Comparison of ENCODE assay signal across 8 cellular contexts in genomic region chr1:169486281-169486904, GRCh38. TPM values are rescaled to one million over a fixed set of nuclear protein-coding genes. Genes with fewer than 3 reads are reported as not detected.
DNase-seq lines count a peak whose midpoint lies in the region; ATAC-seq and TF ChIP-seq lines count a peak whose summit lies in the region.

No MANE protein-coding gene starts in this region.

- peak overlapping the region; percentile 94 for H3K4me3 Mint-ChIP-seq in activated naive CD8-positive, alpha-beta T cell treated with anti-CD3 and anti-CD28 coated beads, Interleukin-2, amount 50 U/mL, for 24 hours

- DNase-seq in HAP-1 (ENCODE audit: low spot score in 2 of 2) (peak in 1 of 2 experiments; percentile 15), spleen (no peak), occipital lobe (lab: John Stamatoyannopoulos, UW) (no peak), dermis blood vessel endothelial cell (no peak), UCSD-AML1 (lab: John Stamatoyannopoulos, UW; ENCODE audit: unreplicated experiment) (no peak)
- no peak for DNase-seq in activated naive CD8-positive, alpha-beta T cell treated with anti-CD3 and anti-CD28 coated beads, Interleukin-2, amount 50 U/mL, for 24 hours

- no peaks in the 10 kb centered on the region for H3K9me3 Mint-ChIP-seq in activated naive CD8-positive, alpha-beta T cell treated with anti-CD3 and anti-CD28 coated beads, Interleukin-2, amount 50 U/mL, for 24 hours

- intact Hi-C loops in spleen (cut with DNase I; ENCODE audit: low total_unique reads) = no loop called here

- H3K36me3 ChIP-seq in BLaER1 (no peaks in the 10 kb centered on the region), HAP-1 (replicated peaks) (no peaks in the 10 kb centered on the region), spleen (no peaks in the 10 kb centered on the region)

- peak overlapping the region; percentile 93 for H3K4me2 ChIP-seq in BLaER1

- H3K4me1 ChIP-seq in BLaER1 (peaks cover 30% of the 10 kb centered on the region), HAP-1 (peaks cover 27% of the 10 kb centered on the region), spleen (peaks cover 13 to 40% (median 25%) of the 10 kb centered on the region in 6 donors)

- TF ChIP-seq POLR2A in spleen (IDR thresholded peaks at IDR 0.05) = no peak

- H3K27me3 Mint-ChIP-seq in activated naive CD8-positive, alpha-beta T cell treated with anti-CD3 and anti-CD28 coated beads, Interleukin-2, amount 50 U/mL, for 24 hours = no peaks in the 10 kb centered on the region

- H3K4me3 ChIP-seq in BLaER1 (peak overlapping the region; percentile 83), HAP-1 (peak overlapping the region; percentile 72), iPS-11a (ENCODE audit: low read depth, low read length) (peak overlapping the region; percentile 70), spleen (peak overlapping the region; percentile 68 to 90 (median 84))

- ATAC-seq in activated naive CD8-positive, alpha-beta T cell treated with anti-CD3 and anti-CD28 coated beads, Interleukin-2, amount 50 U/mL, for 24 hours = no peak

- H3K4me1 Mint-ChIP-seq in activated naive CD8-positive, alpha-beta T cell treated with anti-CD3 and anti-CD28 coated beads, Interleukin-2, amount 50 U/mL, for 24 hours = peaks cover 68% of the 10 kb centered on the region

- 0 out of 2 replicates have a peak overlapping the region, but pooled peaks have one; percentile 53 for H3K27ac ChIP-seq in BLaER1
- H3K27ac ChIP-seq in spleen = peak overlapping the region; percentile 78 to 93 (median 90)

- WGBS in spleen, 5 donors = 2 to 7% (median 3%) methylated on average over 13 of the region's 13 CpGs

- H3K9me3 ChIP-seq in BLaER1 (no peaks in the 10 kb centered on the region), HAP-1 (no peaks in the 10 kb centered on the region), spleen (no peaks in the 10 kb centered on the region)

- peak overlapping the region; percentile 88 for H3K27ac Mint-ChIP-seq in activated naive CD8-positive, alpha-beta T cell treated with anti-CD3 and anti-CD28 coated beads, Interleukin-2, amount 50 U/mL, for 24 hours

- peaks cover 7% of the 10 kb centered on the region for H3K36me3 Mint-ChIP-seq in activated naive CD8-positive, alpha-beta T cell treated with anti-CD3 and anti-CD28 coated beads, Interleukin-2, amount 50 U/mL, for 24 hours (ENCODE audit: low read depth)

- TF ChIP-seq CTCF in spleen (IDR thresholded peaks at IDR 0.05 in 8 of 11, conservative IDR thresholded peaks at IDR 0.05 in 3 of 11) = no peak

- peak overlapping the region; percentile 68 for H3K9ac ChIP-seq in BLaER1

- no peaks in the 10 kb centered on the region for H3K27me3 ChIP-seq in BLaER1
- H3K27me3 ChIP-seq in HAP-1 (ENCODE audit: low read depth) = no peaks in the 10 kb centered on the region
- H3K27me3 ChIP-seq in spleen (replicated peaks in 1 of 7) = no peaks in the 10 kb centered on the region

- 0 out of 2 replicates have a peak, but pooled peaks cover 4% of the 10 kb centered on the region for H4K20me1 ChIP-seq in BLaER1

- in situ Hi-C loops in HAP-1 (cut with MboI; ENCODE audit: low sequenced_read_pairs) = loop anchor here (10.0 kb wide), 1 partner anchor 382 kb away; the partner anchor contains the start of gene ATP1B1

RNA-seq across cellular contexts. Expression of gene SLC19A2, which starts 0.6 kb away (rescaled TPM):
- 1 to 10 TPM; 2.4 to 6.7 (median 3.9) TPM for total RNA-seq in spleen
- 1 to 10 TPM; 2.0 to 4.0 (median 3.4) TPM for polyA plus RNA-seq in spleen
- 31.5 TPM for total RNA-seq in occipital lobe
- total RNA-seq in dermis blood vessel endothelial cell = 3.7 and 3.9 TPM in 2 replicates

RNA-seq across cellular contexts. Expression of gene CCDC181, which starts 59.1 kb away (rescaled TPM):
- total RNA-seq in spleen (not detected), occipital lobe (6.4 TPM), dermis blood vessel endothelial cell (not detected in 2 replicates)
- under 1 TPM in 1 of 3 donors, not detected in 2; 0.03 TPM for polyA plus RNA-seq in spleen
